6 cellular contexts compared by ENCODE assay signal in genomic region chr12:124986876-124987275, GRCh38. TPM values are rescaled to one million over a fixed set of nuclear protein-coding genes. Genes with fewer than 3 reads are reported as not detected.
A peak's percentile ranks its signal among the peaks of the same experiment; 100 is the strongest.
DNase-seq lines count a peak whose midpoint lies in the region; ATAC-seq and TF ChIP-seq lines count a peak whose summit lies in the region.
"Not testable (repeated sequence)": the region's sequence is repeated elsewhere in the genome, so short reads cannot be mapped to it uniquely, and the experiment has no call there.

No MANE protein-coding gene starts in this region.

- peaks cover 13% of the 10 kb centered on the region for H3K4me1 Mint-ChIP-seq in activated T-cell treated with anti-CD3 and anti-CD28 coated beads, Interleukin-2, amount 50 U/mL, for 4 hours (ENCODE audit: low read depth)
- H3K4me1 Mint-ChIP-seq in activated naive CD8-positive, alpha-beta T cell treated with anti-CD3 and anti-CD28 coated beads, Interleukin-2, amount 50 U/mL, for 24 hours: peaks cover 22% of the 10 kb centered on the region
- peaks cover 12% of the 10 kb centered on the region for H3K4me1 Mint-ChIP-seq in neural crest cell

- H3K9ac ChIP-seq in BLaER1: not testable (repeated sequence)

- ATAC-seq in activated T-cell treated with anti-CD3 and anti-CD28 coated beads, Interleukin-2, amount 50 U/mL, for 4 hours; activated naive CD8-positive, alpha-beta T cell treated with anti-CD3 and anti-CD28 coated beads, Interleukin-2, amount 50 U/mL, for 24 hours: not testable (repeated sequence)

- H3K27me3 Mint-ChIP-seq in activated T-cell treated with anti-CD3 and anti-CD28 coated beads, Interleukin-2, amount 50 U/mL, for 4 hours (ENCODE audit: low read depth); activated naive CD8-positive, alpha-beta T cell treated with anti-CD3 and anti-CD28 coated beads, Interleukin-2, amount 50 U/mL, for 24 hours; neural crest cell (ENCODE audit: low read depth): not testable (repeated sequence)

- not testable (repeated sequence) for BruUV-seq in OCI-LY7 (replicated peaks; lab: Mats Ljungman, UMichigan)

- CTCF ChIA-PET in OCI-LY7 (lab: Charles Lee; ENCODE audit: unreplicated experiment): not testable (repeated sequence)

- H3K36me3 ChIP-seq in BLaER1: peaks cover 55% of the 10 kb centered on the region
- H3K36me3 ChIP-seq in DOHH2 (ENCODE audit: control insufficient read depth, low read length): peaks cover 51% of the 10 kb centered on the region
- H3K36me3 ChIP-seq in OCI-LY7 (ENCODE audit: insufficient read depth, low read length): peaks cover 42% of the 10 kb centered on the region

- not testable (repeated sequence) for TF ChIP-seq CTCF in DOHH2 (IDR thresholded peaks at IDR 0.05; ENCODE audit: low read depth, low read length, poor library complexity, severe bottlenecking); OCI-LY7 (conservative IDR thresholded peaks at IDR 0.05; ENCODE audit: low read length); neural crest cell (conservative IDR thresholded peaks at IDR 0.05)

- not testable (repeated sequence) for H3K4me3 ChIP-seq in BLaER1; DOHH2 (ENCODE audit: low read length); OCI-LY7 (ENCODE audit: low read depth, low read length, poor library complexity, severe bottlenecking)

- POLR2A ChIA-PET in OCI-LY7 (lab: Charles Lee): not testable (repeated sequence)

- not testable (repeated sequence) for H3K27ac Mint-ChIP-seq in activated naive CD8-positive, alpha-beta T cell treated with anti-CD3 and anti-CD28 coated beads, Interleukin-2, amount 50 U/mL, for 24 hours; neural crest cell (ENCODE audit: unreplicated experiment)

- DNase-seq in OCI-LY7 (ENCODE audit: low spot score); activated T-cell treated with anti-CD3 and anti-CD28 coated beads, Interleukin-2, amount 50 U/mL, for 4 hours; activated naive CD8-positive, alpha-beta T cell treated with anti-CD3 and anti-CD28 coated beads, Interleukin-2, amount 50 U/mL, for 24 hours; neural crest cell (ENCODE audit: low read depth, low spot score): not testable (repeated sequence)

- peaks cover 59% of the 10 kb centered on the region for H3K79me2 ChIP-seq in DOHH2 (ENCODE audit: control insufficient read depth, low read length)
- H3K79me2 ChIP-seq in OCI-LY7 (ENCODE audit: insufficient read depth, low read depth, low read length): peaks cover 48% of the 10 kb centered on the region

- H3K27me3 ChIP-seq in BLaER1; DOHH2 (ENCODE audit: control insufficient read depth, low read length): not testable (repeated sequence)

- H3K4me3 Mint-ChIP-seq in activated T-cell treated with anti-CD3 and anti-CD28 coated beads, Interleukin-2, amount 50 U/mL, for 4 hours: peak overlapping the region; percentile 93
- peak overlapping the region; percentile 94 for H3K4me3 Mint-ChIP-seq in activated naive CD8-positive, alpha-beta T cell treated with anti-CD3 and anti-CD28 coated beads, Interleukin-2, amount 50 U/mL, for 24 hours
- peak overlapping the region; percentile 19 for H3K4me3 Mint-ChIP-seq in neural crest cell

- peak overlapping the region; percentile 94 for H3K4me2 ChIP-seq in BLaER1
- peak overlapping the region; percentile 75; the same call in 1 of the 2 replicates for H3K4me2 ChIP-seq in DOHH2 (ENCODE audit: low read length)
- H3K4me2 ChIP-seq in OCI-LY7 (ENCODE audit: low read length): peak overlapping the region; percentile 80; the same call in 1 of the 2 replicates

- H3K27ac ChIP-seq in BLaER1; DOHH2 (ENCODE audit: low read depth, low read length); OCI-LY7 (ENCODE audit: low read depth, low read length, poor library complexity, severe bottlenecking): not testable (repeated sequence)

- H3F3A ChIP-seq in DOHH2 (ENCODE audit: control insufficient read depth, insufficient read depth): not testable (repeated sequence)

- not testable (repeated sequence) for H3K9me3 ChIP-seq in BLaER1; DOHH2 (ENCODE audit: control insufficient read depth, insufficient read depth, low read length); OCI-LY7 (ENCODE audit: low read length)

- not testable (repeated sequence) for H3K9me3 Mint-ChIP-seq in activated T-cell treated with anti-CD3 and anti-CD28 coated beads, Interleukin-2, amount 50 U/mL, for 4 hours; activated naive CD8-positive, alpha-beta T cell treated with anti-CD3 and anti-CD28 coated beads, Interleukin-2, amount 50 U/mL, for 24 hours; neural crest cell

- H3K4me1 ChIP-seq in BLaER1: peaks cover 17% of the 10 kb centered on the region
- peaks cover 20% of the 10 kb centered on the region for H3K4me1 ChIP-seq in DOHH2 (ENCODE audit: control insufficient read depth, low read length)
- peaks cover 34% of the 10 kb centered on the region for H3K4me1 ChIP-seq in OCI-LY7 (ENCODE audit: insufficient read depth, low read length, poor library complexity, severe bottlenecking)

- H3K36me3 Mint-ChIP-seq in activated T-cell treated with anti-CD3 and anti-CD28 coated beads, Interleukin-2, amount 50 U/mL, for 4 hours (ENCODE audit: insufficient read depth): peaks cover 12% of the 10 kb centered on the region
- peaks cover 32% of the 10 kb centered on the region for H3K36me3 Mint-ChIP-seq in activated naive CD8-positive, alpha-beta T cell treated with anti-CD3 and anti-CD28 coated beads, Interleukin-2, amount 50 U/mL, for 24 hours (ENCODE audit: low read depth)
- H3K36me3 Mint-ChIP-seq in neural crest cell (ENCODE audit: low read depth): not testable (repeated sequence)

- intact Hi-C loops in OCI-LY7 (cut with micrococcal nuclease; ENCODE audit: unreplicated experiment): not testable (repeated sequence)

- H3K9me2 ChIP-seq in DOHH2 (replicated peaks; ENCODE audit: control insufficient read depth, low read length); OCI-LY7 (ENCODE audit: insufficient read depth, low read length): not testable (repeated sequence)

- H4K20me1 ChIP-seq in BLaER1: peaks cover 36% of the 10 kb centered on the region
- H4K20me1 ChIP-seq in DOHH2 (ENCODE audit: control insufficient read depth, insufficient read depth, low read depth, low read length); OCI-LY7 (ENCODE audit: insufficient read depth, low read length): not testable (repeated sequence)

- not testable (repeated sequence) for H2AFZ ChIP-seq in OCI-LY7 (ENCODE audit: low read length)

RNA-seq across cellular contexts. Expression of gene DHX37, which starts 2.1 kb away (rescaled TPM):
- total RNA-seq in OCI-LY7 (2014; rRNA removed; shearing (Covaris generic)): 32.0 and 34.2 TPM in 2 replicates
- total RNA-seq in OCI-LY7 (2022): 25.2 and 34.5 TPM in 2 replicates
- total RNA-seq in activated T-cell treated with anti-CD3 and anti-CD28 coated beads, Interleukin-2, amount 50 U/mL, for 4 hours: 10 to 100 TPM; 85.1 to 86.3 (median 85.2) TPM
- 24.9 and 25.5 TPM in 2 replicates for total RNA-seq in neural crest cell

RNA-seq across cellular contexts. Expression of gene BRI3BP, which starts 6.6 kb away (rescaled TPM):
- 62.6 and 73.4 TPM in 2 replicates for total RNA-seq in OCI-LY7 (2014; rRNA removed; shearing (Covaris generic))
- total RNA-seq in OCI-LY7 (2022) (118 and 120 TPM in 2 replicates), neural crest cell (18.6 and 19.0 TPM in 2 replicates)
- total RNA-seq in activated T-cell treated with anti-CD3 and anti-CD28 coated beads, Interleukin-2, amount 50 U/mL, for 4 hours: 10 to 100 TPM; 23.7 to 29.8 (median 25.6) TPM

Comparison
In these comparisons a context has a peak if more than half of its experiments do, and no peak if none do; other contexts are left out.
1. H3K4me3 Mint-ChIP-seq: peak in every context shown above with its lines; median percentile 94 in activated naive CD8-positive, alpha-beta T cell treated with anti-CD3 and anti-CD28 coated beads, Interleukin-2, amount 50 U/mL, for 24 hours; 93 in activated T-cell treated with anti-CD3 and anti-CD28 coated beads, Interleukin-2, amount 50 U/mL, for 4 hours; 19 in neural crest cell.